ENCODE assay signal across 1 cellular context in genomic region chr18:23131693-23132319, GRCh38.
TF ChIP-seq lines count a peak whose summit lies in the region.

No MANE protein-coding gene starts in this region.

TF ChIP-seq in HEK293, 187 proteins besides CTCF, POLR2A, EP300 and RAD21 (continued from another document):
- TF ChIP-seq, protein P1, sequence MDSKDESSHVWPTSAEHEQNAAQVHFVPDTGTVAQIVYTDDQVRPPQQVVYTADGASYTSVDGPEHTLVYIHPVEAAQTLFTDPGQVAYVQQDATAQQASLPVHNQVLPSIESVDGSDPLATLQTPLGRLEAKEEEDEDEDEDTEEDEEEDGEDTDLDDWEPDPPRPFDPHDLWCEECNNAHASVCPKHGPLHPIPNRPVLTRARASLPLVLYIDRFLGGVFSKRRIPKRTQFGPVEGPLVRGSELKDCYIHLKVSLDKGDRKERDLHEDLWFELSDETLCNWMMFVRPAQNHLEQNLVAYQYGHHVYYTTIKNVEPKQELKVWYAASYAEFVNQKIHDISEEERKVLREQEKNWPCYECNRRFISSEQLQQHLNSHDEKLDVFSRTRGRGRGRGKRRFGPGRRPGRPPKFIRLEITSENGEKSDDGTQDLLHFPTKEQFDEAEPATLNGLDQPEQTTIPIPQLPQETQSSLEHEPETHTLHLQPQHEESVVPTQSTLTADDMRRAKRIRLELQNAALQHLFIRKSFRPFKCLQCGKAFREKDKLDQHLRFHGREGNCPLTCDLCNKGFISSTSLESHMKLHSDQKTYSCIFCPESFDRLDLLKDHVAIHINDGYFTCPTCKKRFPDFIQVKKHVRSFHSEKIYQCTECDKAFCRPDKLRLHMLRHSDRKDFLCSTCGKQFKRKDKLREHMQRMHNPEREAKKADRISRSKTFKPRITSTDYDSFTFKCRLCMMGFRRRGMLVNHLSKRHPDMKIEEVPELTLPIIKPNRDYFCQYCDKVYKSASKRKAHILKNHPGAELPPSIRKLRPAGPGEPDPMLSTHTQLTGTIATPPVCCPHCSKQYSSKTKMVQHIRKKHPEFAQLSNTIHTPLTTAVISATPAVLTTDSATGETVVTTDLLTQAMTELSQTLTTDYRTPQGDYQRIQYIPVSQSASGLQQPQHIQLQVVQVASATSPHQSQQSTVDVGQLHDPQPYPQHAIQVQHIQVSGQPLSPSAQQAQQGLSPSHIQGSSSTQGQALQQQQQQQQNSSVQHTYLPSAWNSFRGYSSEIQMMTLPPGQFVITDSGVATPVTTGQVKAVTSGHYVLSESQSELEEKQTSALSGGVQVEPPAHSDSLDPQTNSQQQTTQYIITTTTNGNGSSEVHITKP (tag by site-specific recombination; IDR thresholded peaks at IDR 0.05): peak; percentile 41; the same call in 1 of the 2 replicates
- TF ChIP-seq ZNF391 (tag by site-specific recombination; IDR thresholded peaks at IDR 0.05; ENCODE audit: borderline replicate concordance, low read depth) (no peak), ZBTB49 (tag by site-specific recombination; IDR thresholded peaks at IDR 0.05; ENCODE audit: low read depth) (no peak), ZNF654 (tag by site-specific recombination; IDR thresholded peaks at IDR 0.05; ENCODE audit: low read depth) (peak; percentile 56), ZNF10 (tag by site-specific recombination; IDR thresholded peaks at IDR 0.05) (peak; percentile 60; the same call in 1 of the 2 replicates)
- TF ChIP-seq, protein P2, sequence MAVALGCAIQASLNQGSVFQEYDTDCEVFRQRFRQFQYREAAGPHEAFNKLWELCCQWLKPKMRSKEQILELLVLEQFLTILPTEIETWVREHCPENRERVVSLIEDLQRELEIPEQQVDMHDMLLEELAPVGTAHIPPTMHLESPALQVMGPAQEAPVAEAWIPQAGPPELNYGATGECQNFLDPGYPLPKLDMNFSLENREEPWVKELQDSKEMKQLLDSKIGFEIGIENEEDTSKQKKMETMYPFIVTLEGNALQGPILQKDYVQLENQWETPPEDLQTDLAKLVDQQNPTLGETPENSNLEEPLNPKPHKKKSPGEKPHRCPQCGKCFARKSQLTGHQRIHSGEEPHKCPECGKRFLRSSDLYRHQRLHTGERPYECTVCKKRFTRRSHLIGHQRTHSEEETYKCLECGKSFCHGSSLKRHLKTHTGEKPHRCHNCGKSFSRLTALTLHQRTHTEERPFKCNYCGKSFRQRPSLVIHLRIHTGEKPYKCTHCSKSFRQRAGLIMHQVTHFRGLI (tag by site-specific recombination; IDR thresholded peaks at IDR 0.05): no peak
